Comparison of ENCODE assay signal across 11 cellular contexts in the genomic region with DNA sequence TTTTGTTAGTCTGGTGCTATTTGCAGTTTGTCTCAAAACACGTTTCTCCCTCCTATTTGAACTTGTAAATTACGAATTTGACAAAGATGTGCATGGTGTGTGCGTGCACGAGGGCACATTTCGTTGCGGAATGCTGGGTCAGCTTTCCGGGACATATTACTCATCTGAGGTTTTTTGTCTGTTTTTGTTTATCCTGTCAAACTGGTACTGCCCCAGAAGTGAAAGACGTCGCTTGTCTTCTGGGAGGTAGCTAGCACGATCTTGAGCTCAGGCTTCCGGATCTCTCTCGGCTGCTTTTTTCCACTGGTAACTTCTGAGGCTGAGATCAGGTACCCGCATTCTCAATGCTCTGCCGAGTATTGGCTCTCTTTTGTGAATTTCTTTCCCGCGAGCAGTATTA. TPM values are rescaled to one million over a fixed set of nuclear protein-coding genes. Genes with fewer than 3 reads are reported as not detected.
DNase-seq lines count a peak whose midpoint lies in the region; ATAC-seq, FAIRE-seq and TF ChIP-seq lines count a peak whose summit lies in the region.
"Not testable (repeated sequence)": the region's sequence is repeated elsewhere in the genome, so short reads cannot be mapped to it uniquely, and the experiment has no call there.
"Had no signal": no experiment of that assay in that cellular context is flagged by ENCODE, and none has a peak within 500 bp of the region (broad histone marks: within the 10 kb centered on the region; RNA-seq: fewer than 3 reads in every experiment).

No MANE protein-coding gene starts in this region.

- ATAC-seq in GM18498 (IDR thresholded peaks at IDR 0.05; ENCODE audit: unreplicated experiment) (peak; percentile 41), GM21529 (IDR thresholded peaks at IDR 0.05; ENCODE audit: unreplicated experiment) (peak; percentile 40), HG02870 (IDR thresholded peaks at IDR 0.05; ENCODE audit: unreplicated experiment) (peak; percentile 32), HG03196 (IDR thresholded peaks at IDR 0.05; ENCODE audit: unreplicated experiment) (peak; percentile 46), SK-N-SH treated with all-trans-retinoic acid at 6 μM for 48 hours (peak; percentile 20), foreskin keratinocyte (peak; percentile 38), gastrocnemius medialis (peak; percentile 22 to 28)

- H3K4me3 ChIP-seq in gastrocnemius medialis = peak overlapping the region in 1 of 4 donors; percentile 49

- DNase-seq in GM19239 (ENCODE audit: insufficient read length, low spot score); foreskin keratinocyte; gastrocnemius medialis: not testable (repeated sequence)

- FAIRE-seq in GM19239 (lab: Jason Lieb, UNC) = peak; percentile 73

- not testable (repeated sequence) for H3K27ac ChIP-seq in foreskin keratinocyte, gastrocnemius medialis

- H3K4me1 ChIP-seq in foreskin keratinocyte, gastrocnemius medialis: not testable (repeated sequence)

- H3K9me3 ChIP-seq in gastrocnemius medialis = not testable (repeated sequence)

- intact Hi-C loops in gastrocnemius medialis (cut with DNase I; ENCODE audit: low total_unique reads) = not testable (repeated sequence)

- not testable (repeated sequence) for TF ChIP-seq CTCF in foreskin keratinocyte (conservative IDR thresholded peaks at IDR 0.05); gastrocnemius medialis (IDR thresholded peaks at IDR 0.05 in 4 of 5, conservative IDR thresholded peaks at IDR 0.05 in 1 of 5)

- TF ChIP-seq POLR2A in gastrocnemius medialis (IDR thresholded peaks at IDR 0.05) = not testable (repeated sequence)

- H3K36me3 ChIP-seq in gastrocnemius medialis = not testable (repeated sequence)

- not testable (repeated sequence) for H3K27me3 ChIP-seq in foreskin keratinocyte, gastrocnemius medialis

- in situ Hi-C loops in gastrocnemius medialis (cut with MboI; ENCODE audit: low sequenced_read_pairs in 4 of 4) = not testable (repeated sequence)

RNA-seq across cellular contexts. Expression of gene TCAF2, which starts 0.4 kb away (rescaled TPM):
- 0.07 and 0.14 TPM in 2 replicates for total RNA-seq in foreskin keratinocyte
- 0.04 and 0.07 TPM in 2 replicates for polyA plus RNA-seq in foreskin keratinocyte
- 1 to 10 TPM; 1.6 to 2.9 (median 2.3) TPM for total RNA-seq in gastrocnemius medialis

RNA-seq across cellular contexts. Expression of gene CTAGE15, which starts 49.6 kb away (rescaled TPM):
- 0.14 and 2.5 TPM in 2 replicates for total RNA-seq in foreskin keratinocyte
- polyA plus RNA-seq in foreskin keratinocyte = 0.11 and 0.51 TPM in 2 replicates
- not detected for total RNA-seq in gastrocnemius medialis
- total RNA-seq: dermis blood vessel endothelial cell, kidney epithelial cell had no signal
- polyA plus RNA-seq: AG04450 had no signal
